Comparison of ENCODE assay signal across 10 cellular contexts in genomic region chr21:42614391-42614790, GRCh38. TPM values are rescaled to one million over a fixed set of nuclear protein-coding genes. Genes with fewer than 3 reads are reported as not detected.
DNase-seq lines count a peak whose midpoint lies in the region; ATAC-seq, FAIRE-seq and TF ChIP-seq lines count a peak whose summit lies in the region.
"Had no signal": no experiment of that assay in that cellular context is flagged by ENCODE, and none has a peak within 500 bp of the region (broad histone marks: within the 10 kb centered on the region; RNA-seq: fewer than 3 reads in every experiment).

No MANE protein-coding gene starts in this region.

- H3K4me3 ChIP-seq in CD4-positive, CD25-positive, alpha-beta regulatory T cell (ENCODE audit: low read depth, low read length), result peak overlapping the region; percentile 12
- H3K4me3 ChIP-seq in pancreas (no peak overlapping the region), MG63 (no peak overlapping the region)

- intact Hi-C loops in pancreas (cut with DNase I), result no loop called here

- TF ChIP-seq CTCF in pancreas (IDR thresholded peaks at IDR 0.05), result no peak
- no peak for TF ChIP-seq CTCF in GM13977 (IDR thresholded peaks at IDR 0.05; ENCODE audit: extremely low read depth, insufficient read depth, missing control alignments)

- no peak overlapping the region for H3K27ac ChIP-seq in CD4-positive, CD25-positive, alpha-beta regulatory T cell (ENCODE audit: insufficient read depth, low read length, poor library complexity, severe bottlenecking)
- H3K27ac ChIP-seq in pancreas, result peak overlapping the region in 2 of 4 donors; percentile 45 to 53

- no peak overlapping the region for H3K4me3 Mint-ChIP-seq in CD4-positive, CD25-positive, alpha-beta regulatory T cell
- H3K4me3 Mint-ChIP-seq in T-helper 17 cell, result no peak overlapping the region
- no peak overlapping the region for H3K4me3 Mint-ChIP-seq in activated T-helper 17 cell treated with anti-CD3 and anti-CD28 coated beads, Interleukin-2, amount 50 U/mL, for 72 hours
- H3K4me3 Mint-ChIP-seq: activated naive CD8-positive, alpha-beta T cell had no signal

- no peak for ATAC-seq in CD4-positive, CD25-positive, alpha-beta regulatory T cell (ENCODE audit: low read depth in 2 of 2)
- ATAC-seq in T-helper 17 cell, result peak; percentile 70
- ATAC-seq in activated T-helper 17 cell treated with anti-CD3 and anti-CD28 coated beads, Interleukin-2, amount 50 U/mL, for 72 hours (replicated peaks), result peak; percentile 59
- ATAC-seq in pancreas, result peak in 3 of 4 donors; percentile 25 to 51 (median 28)

- peaks cover 4% of the 10 kb centered on the region for H3K27me3 Mint-ChIP-seq in CD4-positive, CD25-positive, alpha-beta regulatory T cell
- H3K27me3 Mint-ChIP-seq in T-helper 17 cell, result peaks cover 5% of the 10 kb centered on the region
- no peaks in the 10 kb centered on the region for H3K27me3 Mint-ChIP-seq in activated T-helper 17 cell treated with anti-CD3 and anti-CD28 coated beads, Interleukin-2, amount 50 U/mL, for 72 hours
- H3K27me3 Mint-ChIP-seq: activated naive CD8-positive, alpha-beta T cell had no signal

- H3K36me3 ChIP-seq in CD4-positive, CD25-positive, alpha-beta regulatory T cell (ENCODE audit: control insufficient read depth, insufficient read depth, low read length), result no peaks in the 10 kb centered on the region
- no peaks in the 10 kb centered on the region for H3K36me3 ChIP-seq in pancreas
- H3K36me3 ChIP-seq in MG63, result no peaks in the 10 kb centered on the region

- WGBS in pancreas, 2 donors, result 75 to 76% methylated on average over 9 of the region's 9 CpGs

- peak in 2 of 3 donors; percentile 21 to 26 for DNase-seq in CD4-positive, CD25-positive, alpha-beta regulatory T cell
- DNase-seq in T-helper 17 cell (peak in 2 of 3 donors; percentile 42 to 46), pancreas (no peak), MG63 (no peak), GM13977 (ENCODE audit: low spot score) (no peak), anterior cingulate cortex (lab: John Stamatoyannopoulos, UW) (no peak), NCI-H446 treated with DMSO at 0.1 percent for 48 hours (lab: John Stamatoyannopoulos, UW) (no peak)
- DNase-seq: COR-L47 had no signal

- H3K9me3 ChIP-seq in CD4-positive, CD25-positive, alpha-beta regulatory T cell (ENCODE audit: control insufficient read depth in 2 of 2, low read length in 2 of 2), result peaks cover 0 to 2% of the 10 kb centered on the region in 2 experiments
- H3K9me3 ChIP-seq in T-helper 17 cell (ENCODE audit: control insufficient read depth, low read length, poor library complexity, severe bottlenecking), result no peaks in the 10 kb centered on the region
- no peaks in the 10 kb centered on the region for H3K9me3 ChIP-seq in pancreas
- H3K9me3 ChIP-seq in MG63, result no peaks in the 10 kb centered on the region; the same call in 1 of the 2 replicates

- H3K9me3 Mint-ChIP-seq in CD4-positive, CD25-positive, alpha-beta regulatory T cell, result peaks cover 0 to 13% (median 1%) of the 10 kb centered on the region in 7 donors
- no peaks in the 10 kb centered on the region for H3K9me3 Mint-ChIP-seq in activated T-helper 17 cell treated with anti-CD3 and anti-CD28 coated beads, Interleukin-2, amount 50 U/mL, for 72 hours

- H3K4me1 Mint-ChIP-seq in CD4-positive, CD25-positive, alpha-beta regulatory T cell, result peaks cover 0 to 4% (median 2%) of the 10 kb centered on the region in 4 donors
- H3K4me1 Mint-ChIP-seq in T-helper 17 cell, result peaks cover 7% of the 10 kb centered on the region
- peaks cover 15% of the 10 kb centered on the region for H3K4me1 Mint-ChIP-seq in activated T-helper 17 cell treated with anti-CD3 and anti-CD28 coated beads, Interleukin-2, amount 50 U/mL, for 72 hours

- peak overlapping the region in 2 of 3 donors; percentile 63 to 81 for H3K27ac Mint-ChIP-seq in CD4-positive, CD25-positive, alpha-beta regulatory T cell
- H3K27ac Mint-ChIP-seq in T-helper 17 cell, result no peak overlapping the region
- no peak overlapping the region for H3K27ac Mint-ChIP-seq in activated T-helper 17 cell treated with anti-CD3 and anti-CD28 coated beads, Interleukin-2, amount 50 U/mL, for 72 hours
- H3K27ac Mint-ChIP-seq: activated naive CD8-positive, alpha-beta T cell had no signal

- H3K27me3 ChIP-seq in CD4-positive, CD25-positive, alpha-beta regulatory T cell (ENCODE audit: control insufficient read depth, insufficient read depth, low read length), result peaks cover 2% of the 10 kb centered on the region
- H3K27me3 ChIP-seq in pancreas (peaks cover 0 to 8% (median 1%) of the 10 kb centered on the region in 4 donors), MG63 (peaks cover 23% of the 10 kb centered on the region)

- no peaks in the 10 kb centered on the region for H3K36me3 Mint-ChIP-seq in CD4-positive, CD25-positive, alpha-beta regulatory T cell
- H3K36me3 Mint-ChIP-seq in T-helper 17 cell (ENCODE audit: low read depth), result no peaks in the 10 kb centered on the region
- H3K36me3 Mint-ChIP-seq in activated T-helper 17 cell treated with anti-CD3 and anti-CD28 coated beads, Interleukin-2, amount 50 U/mL, for 72 hours (ENCODE audit: low read depth), result no peaks in the 10 kb centered on the region
- H3K36me3 Mint-ChIP-seq: activated naive CD8-positive, alpha-beta T cell had no signal

- H3K4me1 ChIP-seq in CD4-positive, CD25-positive, alpha-beta regulatory T cell (ENCODE audit: control insufficient read depth, insufficient read depth, low read length, poor library complexity, severe bottlenecking), result peaks cover 20% of the 10 kb centered on the region
- H3K4me1 ChIP-seq in pancreas, result no peaks in the 10 kb centered on the region

- in situ Hi-C loops in GM13977 (cut with MboI; ENCODE audit: low pct_unique_long_range_greater_than_20kb, low sequenced_read_pairs, unreplicated experiment), result no loop called here

- FAIRE-seq in pancreas (lab: Jason Lieb, UNC), result no peak

RNA-seq across cellular contexts. Expression of gene PDE9A, which starts 39.0 kb away (rescaled TPM):
- total RNA-seq in CD4-positive, CD25-positive, alpha-beta regulatory T cell, result 7.3 TPM
- polyA plus RNA-seq in CD4-positive, CD25-positive, alpha-beta regulatory T cell, result 1 to 10 TPM; 1.4 to 3.5 (median 2.3) TPM
- total RNA-seq in T-helper 17 cell, result 1 to 10 TPM; 4.9 to 6.6 TPM
- total RNA-seq in activated T-helper 17 cell treated with anti-CD3 and anti-CD28 coated beads, Interleukin-2, amount 50 U/mL, for 72 hours, result 1 to 10 TPM in 1 of 2 donors, under 1 TPM in 1; 0.95 to 6.9 TPM
- 1 to 10 TPM; 1.2 to 6.2 (median 4.3) TPM for total RNA-seq in pancreas
- 10 to 100 TPM in 1 of 2 donors, 1 to 10 TPM in 1; 8.1 to 14.4 TPM for polyA plus RNA-seq in pancreas
- 0.12 TPM in 1 of 2 replicates, not detected in the other for total RNA-seq in MG63 (2014; rRNA removed; shearing (Covaris generic); ENCODE audit: low replicate concordance)

Comparison
In these comparisons a context has a peak if more than half of its experiments do, and no peak if none do; other contexts are left out.
1. ATAC-seq: peak in T-helper 17 cell (single experiment), activated T-helper 17 cell treated with anti-CD3 and anti-CD28 coated beads, Interleukin-2, amount 50 U/mL, for 72 hours (single experiment) and pancreas (3 of 4); none in CD4-positive, CD25-positive, alpha-beta regulatory T cell (0 of 2).
2. DNase-seq: peak in CD4-positive, CD25-positive, alpha-beta regulatory T cell (2 of 3) and T-helper 17 cell (2 of 3); none in pancreas (0 of 6), MG63 (single experiment), GM13977 (single experiment), anterior cingulate cortex (0 of 58) and NCI-H446 treated with DMSO at 0.1 percent for 48 hours (single experiment).
3. H3K27ac Mint-ChIP-seq: peak in CD4-positive, CD25-positive, alpha-beta regulatory T cell (2 of 3); none in T-helper 17 cell (single experiment) and activated T-helper 17 cell treated with anti-CD3 and anti-CD28 coated beads, Interleukin-2, amount 50 U/mL, for 72 hours (single experiment).